In the genomic region with DNA sequence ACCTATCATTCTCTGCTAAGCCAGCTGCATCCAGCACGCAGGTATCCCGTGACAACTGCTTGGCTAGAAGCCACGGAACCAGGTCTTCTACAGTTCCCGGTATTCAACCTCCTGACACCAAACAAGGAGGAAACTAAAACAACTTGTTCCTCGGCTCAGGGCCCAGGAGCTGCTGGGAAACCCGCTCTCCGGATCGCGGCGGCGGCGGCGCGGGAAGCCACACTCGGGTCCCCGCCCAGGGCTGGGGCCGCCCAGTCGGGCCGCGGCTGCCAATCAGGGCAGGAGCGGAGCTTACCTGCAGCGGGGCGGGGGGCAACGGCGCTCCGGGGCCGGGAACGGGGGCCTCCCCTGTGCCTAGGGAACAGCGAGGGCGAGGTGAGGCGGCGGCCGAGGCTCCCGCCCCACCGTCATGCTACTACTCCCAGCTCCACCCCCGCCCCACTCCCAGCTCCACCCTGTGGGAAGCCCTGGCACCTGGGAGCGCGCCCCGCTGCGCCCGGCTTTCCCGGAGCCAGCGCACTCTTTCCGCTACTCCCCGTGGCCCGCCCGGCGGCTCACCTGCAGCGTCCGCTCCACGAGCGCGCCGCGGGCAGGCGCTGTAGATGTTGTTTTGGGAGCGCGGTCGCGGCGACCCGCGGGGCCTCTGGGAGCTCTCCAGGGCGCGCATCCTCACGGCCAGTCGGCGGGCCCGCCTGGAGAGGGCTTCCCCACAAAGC, we compare ENCODE assay signal across 8 cellular contexts. TPM values are rescaled to one million over a fixed set of nuclear protein-coding genes. Genes with fewer than 3 reads are reported as not detected.
DNase-seq lines count a peak whose midpoint lies in the region; ATAC-seq and TF ChIP-seq lines count a peak whose summit lies in the region.

No MANE protein-coding gene starts in this region.

- H3K4me2 ChIP-seq in mammary epithelial cell (ENCODE audit: insufficient read depth, low read depth, low read length) = peak overlapping the region; percentile 86

- in situ Hi-C loops in mammary epithelial cell (cut with MboI; ENCODE audit: low sequenced_read_pairs in 2 of 2) = no loop called here

- peak overlapping the region; percentile 89 to 93 for H3K27ac Mint-ChIP-seq in T-cell

- H3K79me2 ChIP-seq in mammary epithelial cell (ENCODE audit: insufficient read depth, low read length) = peaks cover 9% of the 10 kb centered on the region

- peak in 1 of 2 donors; percentile 27 for TF ChIP-seq CTCF in mammary epithelial cell (conservative IDR thresholded peaks at IDR 0.05 in 1 of 2, IDR thresholded peaks at IDR 0.05 in 1 of 2; ENCODE audit: extremely low read depth in 1 of 2, insufficient read depth in 1 of 2, low read depth in 1 of 2, low read length in 2 of 2)

- H3K4me3 ChIP-seq in HUES64 (ENCODE audit: low read length) (peak overlapping the region; percentile 66), mammary epithelial cell (replicated peaks in 1 of 3; ENCODE audit: insufficient read depth in 1 of 3, low read depth in 2 of 3, low read length in 3 of 3) (peak overlapping the region; percentile 46 to 52 (median 51))

- H3K9ac ChIP-seq in HUES64 (ENCODE audit: low read depth, low read length) (peak overlapping the region; percentile 47), mammary epithelial cell (ENCODE audit: insufficient read depth, low read length) (peak overlapping the region; percentile 75)

- peaks cover 41% of the 10 kb centered on the region for H3K27me3 ChIP-seq in HUES64 (ENCODE audit: insufficient read depth, low read length)
- H3K27me3 ChIP-seq in mammary epithelial cell (ENCODE audit: insufficient read depth, low read length) = no peaks in the 10 kb centered on the region

- no peaks in the 10 kb centered on the region for H3K9me3 ChIP-seq in HUES64 (ENCODE audit: insufficient read depth, low read depth, low read length)
- no peaks in the 10 kb centered on the region for H3K9me3 ChIP-seq in mammary epithelial cell (replicated peaks; ENCODE audit: insufficient read depth, low read length)

- WGBS in HUES64 = under 1% methylated on average over 69 of the region's 69 CpGs
- 6% methylated on average over 28 of the region's 69 CpGs for WGBS in mammary epithelial cell (ENCODE audit: low coverage, missing lambda C conversion rate)

- BruUV-seq in mammary epithelial cell (replicated peaks; lab: Mats Ljungman, UMichigan) = TSS peak; percentile 12

- intact Hi-C loops in mammary epithelial cell (cut with micrococcal nuclease) = no loop called here
- intact Hi-C loops in left colon (cut with DNase I, micrococcal nuclease) = no loop called here

- no peaks in the 10 kb centered on the region for H3K36me3 ChIP-seq in HUES64 (ENCODE audit: insufficient read depth, low read length)
- no peaks in the 10 kb centered on the region for H3K36me3 ChIP-seq in mammary epithelial cell (ENCODE audit: insufficient read depth, low read length)

- DNase-seq in AG08396 (ENCODE audit: low spot score) (peak; percentile 52), T-cell (peak in 31 of 34 experiments; percentile 32 to 70 (median 49)), mammary epithelial cell (peak; percentile 77), left colon (peak; percentile 76 to 82), AML-193 (lab: John Stamatoyannopoulos, UW) (no peak)
- peak; percentile 49 to 70 (median 64) for DNase-seq in stimulated activated naive CD4-positive, alpha-beta T cell (lab: John Stamatoyannopoulos, UW)

- H3K4me1 ChIP-seq in HUES64 (ENCODE audit: insufficient read depth, low read length) = peaks cover 6% of the 10 kb centered on the region; the same call in 1 of the 2 replicates
- peaks cover 44% of the 10 kb centered on the region for H3K4me1 ChIP-seq in mammary epithelial cell (ENCODE audit: insufficient read depth, low read length)

- no peaks in the 10 kb centered on the region for H3K9me3 Mint-ChIP-seq in T-cell

- ATAC-seq in T-cell (replicated peaks in 1 of 4) = peak; percentile 62 to 79 (median 68)
- peak; percentile 86 for ATAC-seq in left colon
- no peak for ATAC-seq in GM18502 (IDR thresholded peaks at IDR 0.05; ENCODE audit: poor library complexity, unreplicated experiment)

- H3K4me1 Mint-ChIP-seq in T-cell = peaks cover 87 to 93% (median 92%) of the 10 kb centered on the region in 3 donors

- peak overlapping the region in 2 of 3 donors; percentile 61 to 69 for H3K4me3 Mint-ChIP-seq in T-cell

- CTCF ChIA-PET in T-cell (lab: Charles Lee) (interaction anchor here (0.6 to 2.1 kb wide), 21 partner anchors 10 to 414 kb away, joined by 3 to 13 read pairs (median 3); a partner anchor contains a TSS), mammary epithelial cell (lab: Charles Lee; ENCODE audit: low non-redundant PET) (interaction anchor here (0.5 to 0.9 kb wide), 6 partner anchors 39 to 932 kb away, joined by 3 to 8 read pairs (median 4); a partner anchor contains a TSS)

- no peaks in the 10 kb centered on the region for H3K27me3 Mint-ChIP-seq in T-cell

- H3K27ac ChIP-seq in HUES64 (ENCODE audit: low read depth, low read length) (no peak overlapping the region), mammary epithelial cell (ENCODE audit: insufficient read depth, low read depth, low read length) (peak overlapping the region; percentile 51)

- POLR2A ChIA-PET in T-cell (lab: Charles Lee) = interaction anchor here (0.5 to 1.2 kb wide), 5 partner anchors 8 to 341 kb away, joined by 3 to 5 read pairs (median 3); a partner anchor contains a TSS

- dilution Hi-C loops in mammary epithelial cell (cut with HindIII; ENCODE audit: low sequenced_read_pairs) = loop anchor here (5.0 kb wide), 2 partner anchors 37 to 163 kb away; no protein-coding TSS in a partner anchor

- H3K36me3 Mint-ChIP-seq in T-cell = peaks cover 64% of the 10 kb centered on the region

- no peaks in the 10 kb centered on the region for H4K20me1 ChIP-seq in mammary epithelial cell (ENCODE audit: insufficient read depth, low read length)

- peak overlapping the region; percentile 79 for H2AFZ ChIP-seq in mammary epithelial cell (ENCODE audit: low read depth, low read length)

RNA-seq across cellular contexts. Expression of a gene that starts 12.1 kb away (rescaled TPM):
- polyA plus RNA-seq in HUES64 (2013, experiment 1 of 2) = not detected
- polyA plus RNA-seq in HUES64 (2013, experiment 2 of 2) = not detected
- total RNA-seq in T-cell = under 1 TPM in 2 of 5 donors, not detected in 3; 0.18 to 0.22 TPM
- not detected for total RNA-seq in mammary epithelial cell
- 0.09 TPM for polyA plus RNA-seq in mammary epithelial cell
- not detected for polyA minus RNA-seq in mammary epithelial cell
- total RNA-seq in left colon = not detected

RNA-seq across cellular contexts. Expression of a gene that starts 12.4 kb away (rescaled TPM):
- not detected for polyA plus RNA-seq in HUES64 (2013, experiment 1 of 2)
- polyA plus RNA-seq in HUES64 (2013, experiment 2 of 2) = not detected
- total RNA-seq in T-cell = 100 to 1,000 TPM; 275 to 576 (median 453) TPM
- total RNA-seq in mammary epithelial cell = 1 to 10 TPM; 1.2 to 5.0 TPM
- polyA plus RNA-seq in mammary epithelial cell = 5.4 TPM
- polyA minus RNA-seq in mammary epithelial cell = not detected
- 1 to 10 TPM; 1.6 to 4.8 TPM for total RNA-seq in left colon

RNA-seq across cellular contexts. Expression of a gene that starts 36.9 kb away (rescaled TPM):
- polyA plus RNA-seq in HUES64 (2013, experiment 1 of 2) = not detected
- polyA plus RNA-seq in HUES64 (2013, experiment 2 of 2) = not detected
- total RNA-seq in T-cell = 1 to 10 TPM in 3 of 5 donors, not detected in 2; 2.7 to 6.7 (median 3.2) TPM
- 10 to 100 TPM in 1 of 2 donors, not detected in 1; 10.7 TPM for total RNA-seq in mammary epithelial cell
- 0.03 TPM for polyA plus RNA-seq in mammary epithelial cell
- 1.4 TPM for polyA minus RNA-seq in mammary epithelial cell
- over 10,000 TPM; 10,148 to 12,746 TPM for total RNA-seq in left colon

RNA-seq across cellular contexts. Expression of a gene that starts 43.9 kb away (rescaled TPM):
- polyA plus RNA-seq in HUES64 (2013, experiment 1 of 2) = not detected
- not detected for polyA plus RNA-seq in HUES64 (2013, experiment 2 of 2)
- total RNA-seq in T-cell (not detected), mammary epithelial cell (not detected), left colon (not detected)
- polyA plus RNA-seq in mammary epithelial cell = 0.10 TPM
- polyA minus RNA-seq in mammary epithelial cell = not detected

Comparison
In these comparisons a context has a peak if more than half of its experiments do, and no peak if none do; other contexts are left out.
1. DNase-seq: peak in AG08396 (single experiment), T-cell (31 of 34), mammary epithelial cell (single experiment), left colon (2 of 2) and stimulated activated naive CD4-positive, alpha-beta T cell (6 of 6); none in AML-193 (0 of 2).
2. RNA of a gene that starts 12.4 kb away (total RNA-seq): 275 to 576 TPM in T-cell; 1.2 to 5.0 TPM in mammary epithelial cell and 1.6 to 4.8 TPM in left colon; every median in the first group is over 10 times any median in the second.
3. RNA of a gene that starts 36.9 kb away (total RNA-seq): 10,148 to 12,746 TPM in left colon; 10.7 TPM in mammary epithelial cell and 2.7 to 6.7 TPM in T-cell; every median in the first group is over 100 times any median in the second.